In genomic region chr18:73514449-73514848, GRCh38 we compare ENCODE assay signal across 17 cellular contexts.
DNase-seq lines count a peak whose midpoint lies in the region; ATAC-seq, FAIRE-seq and TF ChIP-seq lines count a peak whose summit lies in the region.
"Had no signal": no experiment of that assay in that cellular context is flagged by ENCODE, and none has a peak within 500 bp of the region (broad histone marks: within the 10 kb centered on the region; RNA-seq: fewer than 3 reads in every experiment).

No MANE protein-coding gene starts in this region.

- H3K27ac ChIP-seq in PC-9, result no peak overlapping the region
- H3K27ac ChIP-seq: 22Rv1, A549 had no signal

- no TSS peak for BruUV-seq in PC-9 (replicated peaks; lab: Mats Ljungman, UMichigan)

- H4K20me1 ChIP-seq in PC-9 (ENCODE audit: insufficient read depth), result no peaks in the 10 kb centered on the region

- no peak overlapping the region for H3K27ac Mint-ChIP-seq in stimulated activated effector memory CD8-positive, alpha-beta T cell treated with anti-CD3 and anti-CD28 coated beads, Interleukin-12 subunit alpha, Interleukin-12 subunit beta, amount 100 ng/mL, for 72 hours
- H3K27ac Mint-ChIP-seq: CD14-positive monocyte; CD4-positive, alpha-beta memory T cell had no signal

- TF ChIP-seq CTCF in PC-9 (conservative IDR thresholded peaks at IDR 0.05), result no peak

- no peaks in the 10 kb centered on the region for H3K9me3 ChIP-seq in PC-9 (ENCODE audit: insufficient read depth, low read depth)
- H3K9me3 ChIP-seq: A549, HAP-1 had no signal

- H3K9me3 Mint-ChIP-seq in stimulated activated effector memory CD8-positive, alpha-beta T cell treated with anti-CD3 and anti-CD28 coated beads, Interleukin-12 subunit alpha, Interleukin-12 subunit beta, amount 100 ng/mL, for 72 hours, result peaks cover 24% of the 10 kb centered on the region

- POLR2A ChIA-PET in PC-9 (lab: Charles Lee; ENCODE audit: unreplicated experiment), result interaction anchor here (0.6 kb wide), 1 partner anchor 27 kb away, joined by 6 read pairs; no protein-coding TSS in a partner anchor

- 0 out of 2 replicates have a peak overlapping the region, but pooled peaks have one; percentile 60 for H2AFZ ChIP-seq in PC-9

- no peaks in the 10 kb centered on the region for H3K27me3 ChIP-seq in PC-9 (ENCODE audit: insufficient read depth, low read depth)

- FAIRE-seq in H54 (lab: Jason Lieb, UNC), result no peak
- FAIRE-seq: A549, H1 had no signal

- no peaks in the 10 kb centered on the region for H3K4me1 ChIP-seq in PC-9 (replicated peaks; ENCODE audit: insufficient read depth)
- H3K4me1 ChIP-seq: A549, HAP-1 had no signal

- no peak overlapping the region for H3K4me3 Mint-ChIP-seq in stimulated activated effector memory CD8-positive, alpha-beta T cell treated with anti-CD3 and anti-CD28 coated beads, Interleukin-12 subunit alpha, Interleukin-12 subunit beta, amount 100 ng/mL, for 72 hours
- H3K4me3 Mint-ChIP-seq: CD14-positive monocyte; CD4-positive, alpha-beta memory T cell had no signal

- no peaks in the 10 kb centered on the region for H3K36me3 ChIP-seq in PC-9 (ENCODE audit: low read depth)
- H3K36me3 ChIP-seq: HAP-1 had no signal

- CTCF ChIA-PET in PC-9 (lab: Charles Lee), result no interaction called here

- no peak for TF ChIP-seq POLR2A in H54 (IDR thresholded peaks at IDR 0.05; ENCODE audit: low read depth, low read length)

- H3K36me3 Mint-ChIP-seq in stimulated activated effector memory CD8-positive, alpha-beta T cell treated with anti-CD3 and anti-CD28 coated beads, Interleukin-12 subunit alpha, Interleukin-12 subunit beta, amount 100 ng/mL, for 72 hours, result no peaks in the 10 kb centered on the region
- H3K36me3 Mint-ChIP-seq: CD14-positive monocyte; CD4-positive, alpha-beta memory T cell had no signal

- no peaks in the 10 kb centered on the region for H3K79me2 ChIP-seq in PC-9 (ENCODE audit: low read depth)

- ATAC-seq in stimulated activated effector memory CD8-positive, alpha-beta T cell treated with anti-CD3 and anti-CD28 coated beads, Interleukin-12 subunit alpha, Interleukin-12 subunit beta, amount 100 ng/mL, for 72 hours, result peak; percentile 11
- ATAC-seq: A549 had no signal

- peak; percentile 58 for DNase-seq in DMS53 (lab: John Stamatoyannopoulos, UW)
- DNase-seq in DMS53 treated with DMSO at 0.1 percent for 48 hours (lab: John Stamatoyannopoulos, UW; ENCODE audit: unreplicated experiment), result no peak
- peak; percentile 61 for DNase-seq in NCI-H510A (lab: John Stamatoyannopoulos, UW)
- DNase-seq in PC-9, result no peak
- DNase-seq in stimulated activated effector memory CD8-positive, alpha-beta T cell treated with anti-CD3 and anti-CD28 coated beads, Interleukin-12 subunit alpha, Interleukin-12 subunit beta, amount 100 ng/mL, for 72 hours (ENCODE audit: low spot score in 2 of 2), result no peak
- no peak for DNase-seq in islet precursor cell
- DNase-seq in H54 (ENCODE audit: insufficient read length, low spot score), result no peak
- no peak for DNase-seq in NCI-H524 treated with DMSO at 0.1 percent for 48 hours (lab: John Stamatoyannopoulos, UW)
- DNase-seq: AML-193; CD4-positive, alpha-beta memory T cell; DMS79 treated with DMSO at 0.1 percent for 48 hours; GF-D8 had no signal

- H3K4me1 Mint-ChIP-seq in stimulated activated effector memory CD8-positive, alpha-beta T cell treated with anti-CD3 and anti-CD28 coated beads, Interleukin-12 subunit alpha, Interleukin-12 subunit beta, amount 100 ng/mL, for 72 hours, result no peaks in the 10 kb centered on the region
- H3K4me1 Mint-ChIP-seq: CD14-positive monocyte; CD4-positive, alpha-beta memory T cell had no signal

- no peaks in the 10 kb centered on the region for H3F3A ChIP-seq in PC-9 (ENCODE audit: insufficient read depth, low read depth)

- no peaks in the 10 kb centered on the region for H3K9me2 ChIP-seq in PC-9 (ENCODE audit: insufficient read depth)

- H3K4me3 ChIP-seq in PC-9, result no peak overlapping the region
- H3K4me3 ChIP-seq: A549, HAP-1 had no signal

- H3K4me2 ChIP-seq in PC-9, result no peak overlapping the region
- H3K4me2 ChIP-seq: A549 had no signal

- intact Hi-C loops in PC-9 (cut with micrococcal nuclease; ENCODE audit: unreplicated experiment), result no loop called here

Comparison
In these comparisons a context has a peak if more than half of its experiments do, and no peak if none do; other contexts are left out.
1. DNase-seq: peak in DMS53 (single experiment) and NCI-H510A (single experiment); none in DMS53 treated with DMSO at 0.1 percent for 48 hours (single experiment), PC-9 (0 of 2), stimulated activated effector memory CD8-positive, alpha-beta T cell treated with anti-CD3 and anti-CD28 coated beads, Interleukin-12 subunit alpha, Interleukin-12 subunit beta, amount 100 ng/mL, for 72 hours (0 of 2), islet precursor cell (single experiment), H54 (single experiment) and NCI-H524 treated with DMSO at 0.1 percent for 48 hours (single experiment).